10 cellular contexts compared by ENCODE assay signal in genomic region chr6:31058128-31058894, GRCh38. TPM values are rescaled to one million over a fixed set of nuclear protein-coding genes. Genes with fewer than 3 reads are reported as not detected.
DNase-seq lines count a peak whose midpoint lies in the region; ATAC-seq and TF ChIP-seq lines count a peak whose summit lies in the region.
"Had no signal": no experiment of that assay in that cellular context is flagged by ENCODE, and none has a peak within 500 bp of the region (broad histone marks: within the 10 kb centered on the region; RNA-seq: fewer than 3 reads in every experiment).

No MANE protein-coding gene starts in this region.

- peaks cover 21 to 48% of the 10 kb centered on the region in 2 donors for H3K27me3 Mint-ChIP-seq in CD8-positive, alpha-beta memory T cell

- no peaks in the 10 kb centered on the region for H3K36me3 Mint-ChIP-seq in CD8-positive, alpha-beta memory T cell
- H3K36me3 Mint-ChIP-seq: naive thymus-derived CD4-positive, alpha-beta T cell had no signal

- WGBS in transverse colon (ENCODE audit: low coverage in 1 of 2), 2 donors, result 61 to 77% methylated on average over 7 to 10 of the region's 10 CpGs

- no peak for TF ChIP-seq POLR2A in transverse colon (IDR thresholded peaks at IDR 0.05)

- no peak overlapping the region for H3K27ac Mint-ChIP-seq in CD8-positive, alpha-beta memory T cell
- H3K27ac Mint-ChIP-seq: naive thymus-derived CD4-positive, alpha-beta T cell had no signal

- H3K4me1 ChIP-seq in adipocyte (ENCODE audit: control insufficient read depth, insufficient read depth, low read length) (peaks cover 11% of the 10 kb centered on the region), transverse colon (peaks cover 0 to 4% (median 0%) of the 10 kb centered on the region in 4 donors)
- H3K4me1 ChIP-seq in CD8-positive, alpha-beta memory T cell (ENCODE audit: insufficient read depth, low read length), result no peaks in the 10 kb centered on the region

- no peak overlapping the region for H3K9ac ChIP-seq in adipocyte (ENCODE audit: low read length)

- H3K27ac ChIP-seq in transverse colon, result no peak overlapping the region
- H3K27ac ChIP-seq in CD8-positive, alpha-beta memory T cell (ENCODE audit: low read depth, low read length), result no peak overlapping the region
- H3K27ac ChIP-seq: SK-N-MC had no signal

- TF ChIP-seq CTCF in transverse colon (IDR thresholded peaks at IDR 0.05), result peak; percentile 33 to 62 (median 51)

- no peaks in the 10 kb centered on the region for H3K36me3 ChIP-seq in adipocyte (ENCODE audit: control insufficient read depth, insufficient read depth, low read length, severe bottlenecking)
- no peaks in the 10 kb centered on the region for H3K36me3 ChIP-seq in transverse colon
- H3K36me3 ChIP-seq in CD8-positive, alpha-beta memory T cell (ENCODE audit: insufficient read depth, low read length), result no peaks in the 10 kb centered on the region

- H3K4me1 Mint-ChIP-seq in CD8-positive, alpha-beta memory T cell, result no peaks in the 10 kb centered on the region
- H3K4me1 Mint-ChIP-seq: naive thymus-derived CD4-positive, alpha-beta T cell had no signal

- H3K4me3 Mint-ChIP-seq in CD8-positive, alpha-beta memory T cell, result no peak overlapping the region
- H3K4me3 Mint-ChIP-seq: naive thymus-derived CD4-positive, alpha-beta T cell had no signal

- CTCF ChIA-PET in CD8-positive, alpha-beta memory T cell (lab: Charles Lee), result interaction anchor here (0.7 kb wide), 1 partner anchor 28 kb away, joined by 3 read pairs; no protein-coding TSS in a partner anchor

- H3K9me3 Mint-ChIP-seq in CD8-positive, alpha-beta memory T cell, result no peaks in the 10 kb centered on the region
- H3K9me3 Mint-ChIP-seq: naive thymus-derived CD4-positive, alpha-beta T cell had no signal

- intact Hi-C loops in transverse colon (cut with DNase I; ENCODE audit: low total_unique reads), result no loop called here

- H3K9me3 ChIP-seq in adipocyte (ENCODE audit: control insufficient read depth, low read length), result no peaks in the 10 kb centered on the region
- no peaks in the 10 kb centered on the region for H3K9me3 ChIP-seq in transverse colon
- H3K9me3 ChIP-seq in CD8-positive, alpha-beta memory T cell (ENCODE audit: low read length), result no peaks in the 10 kb centered on the region

- H3K27me3 ChIP-seq in adipocyte (replicated peaks; ENCODE audit: control insufficient read depth, insufficient read depth, low read length), result peaks cover 33% of the 10 kb centered on the region
- peaks cover 33% of the 10 kb centered on the region for H3K27me3 ChIP-seq in transverse colon
- H3K27me3 ChIP-seq in CD8-positive, alpha-beta memory T cell (ENCODE audit: insufficient read depth, low read length, poor library complexity, severe bottlenecking), result peaks cover 5% of the 10 kb centered on the region

- in situ Hi-C loops in transverse colon (cut with MboI; ENCODE audit: low pct_ligation_motif_present in 1 of 4, low pct_unique_long_range_greater_than_20kb in 1 of 4, low sequenced_read_pairs in 3 of 4), result loop anchor here in 2 of 4 donors (25.0 kb wide), 2 partner anchors 121 to 596 kb away; partner anchors contain the start of genes MUCL3 (in 1 of the 2) and SFTA2 (in 1 of the 2)

- DNase-seq in DMS153 (lab: John Stamatoyannopoulos, UW) (peak; percentile 6), HT-29 (ENCODE audit: low spot score) (peak; percentile 70), adipocyte (ENCODE audit: low read depth) (peak; percentile 89), inferior parietal cortex (ENCODE audit: extremely low spot score) (peak; percentile 72), transverse colon (no peak), DMS79 treated with DMSO at 0.1 percent for 48 hours (lab: John Stamatoyannopoulos, UW) (no peak)
- no peak for DNase-seq in CD8-positive, alpha-beta memory T cell

- no peak for TF ChIP-seq EP300 in transverse colon (IDR thresholded peaks at IDR 0.05; ENCODE audit: low read depth)

- no peak for ATAC-seq in HG02798 (IDR thresholded peaks at IDR 0.05; ENCODE audit: poor library complexity, unreplicated experiment)
- ATAC-seq: naive thymus-derived CD4-positive, alpha-beta T cell had no signal

- no peak overlapping the region for H3K4me3 ChIP-seq in adipocyte (ENCODE audit: low read length)
- no peak overlapping the region for H3K4me3 ChIP-seq in transverse colon
- H3K4me3 ChIP-seq in CD8-positive, alpha-beta memory T cell (ENCODE audit: low read length), result no peak overlapping the region
- H3K4me3 ChIP-seq: SK-N-MC had no signal

- POLR2A ChIA-PET in CD8-positive, alpha-beta memory T cell (lab: Charles Lee), result no interaction called here

RNA-seq across cellular contexts. Expression of gene MUC22, which starts 48.0 kb away (rescaled TPM):
- not detected in 2 replicates for total RNA-seq in HT-29 (2014; rRNA removed; shearing (Covaris generic))
- not detected for total RNA-seq in transverse colon
- total RNA-seq in CD8-positive, alpha-beta memory T cell, result not detected
- polyA plus RNA-seq in CD8-positive, alpha-beta memory T cell, result not detected
- total RNA-seq: naive thymus-derived CD4-positive, alpha-beta T cell had no signal
- polyA plus RNA-seq: naive thymus-derived CD4-positive, alpha-beta T cell had no signal

RNA-seq across cellular contexts. Expression of gene C6orf15, which starts 54.1 kb away (rescaled TPM):
- total RNA-seq in HT-29 (2014; rRNA removed; shearing (Covaris generic)), result 0.13 and 0.33 TPM in 2 replicates
- total RNA-seq in transverse colon, result not detected
- total RNA-seq in CD8-positive, alpha-beta memory T cell, result not detected
- polyA plus RNA-seq in CD8-positive, alpha-beta memory T cell, result not detected
- total RNA-seq: naive thymus-derived CD4-positive, alpha-beta T cell had no signal
- polyA plus RNA-seq: naive thymus-derived CD4-positive, alpha-beta T cell had no signal

RNA-seq across cellular contexts. Expression of gene PSORS1C1, which starts 56.3 kb away (rescaled TPM):
- 1.1 and 1.2 TPM in 2 replicates for total RNA-seq in HT-29 (2014; rRNA removed; shearing (Covaris generic))
- 10 to 100 TPM in 2 of 4 donors, 1 to 10 TPM in 2; 8.8 to 19.0 (median 13.4) TPM for total RNA-seq in transverse colon
- total RNA-seq in CD8-positive, alpha-beta memory T cell, result not detected
- not detected for polyA plus RNA-seq in CD8-positive, alpha-beta memory T cell
- total RNA-seq: naive thymus-derived CD4-positive, alpha-beta T cell had no signal
- polyA plus RNA-seq: naive thymus-derived CD4-positive, alpha-beta T cell had no signal

Comparison
In these comparisons a context has a peak if more than half of its experiments do, and no peak if none do; other contexts are left out.
1. DNase-seq: peak in DMS153 (single experiment), HT-29 (single experiment), adipocyte (single experiment) and inferior parietal cortex (single experiment); none in transverse colon (single experiment), CD8-positive, alpha-beta memory T cell (0 of 5) and DMS79 treated with DMSO at 0.1 percent for 48 hours (single experiment).